13 cellular contexts compared by ENCODE assay signal in genomic region chr2:217929757-217930707, GRCh38.
A peak's percentile ranks its signal among the peaks of the same experiment; 100 is the strongest.
DNase-seq lines count a peak whose midpoint lies in the region; ATAC-seq, FAIRE-seq and TF ChIP-seq lines count a peak whose summit lies in the region.
"Had no signal": no experiment of that assay in that cellular context is flagged by ENCODE, and none has a peak within 500 bp of the region (broad histone marks: within the 10 kb centered on the region; RNA-seq: fewer than 3 reads in every experiment).

No MANE protein-coding gene starts in this region.

- peak overlapping the region; percentile 61 for H2AK5ac ChIP-seq in neuronal stem cell (ENCODE audit: low read depth, low read length)

- peak overlapping the region; percentile 25 for H3K9ac ChIP-seq in neuronal stem cell (ENCODE audit: low read depth, low read length, poor library complexity)
- H3K9ac ChIP-seq: KMS-11 had no signal

- no peak overlapping the region for H4K8ac ChIP-seq in neuronal stem cell (ENCODE audit: low read depth, low read length)

- FAIRE-seq in D721Med (lab: Jason Lieb, UNC), result no peak

- H3K9me3 ChIP-seq in neuronal stem cell (replicated peaks in 1 of 2; ENCODE audit: control insufficient read depth in 2 of 2, insufficient read depth in 1 of 2, low read depth in 1 of 2, low read length in 2 of 2) (no peaks in the 10 kb centered on the region), aorta (ENCODE audit: control insufficient read depth, low read length) (no peaks in the 10 kb centered on the region)

- H3K4ac ChIP-seq in neuronal stem cell (ENCODE audit: low read length), result no peak overlapping the region

- no peak overlapping the region for H2AFZ ChIP-seq in neuronal stem cell (ENCODE audit: low read length)

- H3K27me3 ChIP-seq in neuronal stem cell (ENCODE audit: control insufficient read depth in 3 of 3, insufficient read depth in 3 of 3, low read depth in 1 of 3, low read length in 3 of 3), result peaks cover 0 to 4% (median 0%) of the 10 kb centered on the region in 3 experiments
- no peaks in the 10 kb centered on the region for H3K27me3 ChIP-seq in aorta (ENCODE audit: control insufficient read depth in 1 of 2, insufficient read depth in 2 of 2, low read length in 1 of 2)

- H3K18ac ChIP-seq in neuronal stem cell (ENCODE audit: low read length), result peak overlapping the region; percentile 65

- H3K4me2 ChIP-seq in neuronal stem cell (ENCODE audit: insufficient read depth, low read length, poor library complexity, severe bottlenecking), result no peak overlapping the region
- H3K4me2 ChIP-seq: KMS-11 had no signal

- H3K23ac ChIP-seq in neuronal stem cell (ENCODE audit: low read depth, low read length, poor library complexity), result no peak overlapping the region

- H3K4me1 ChIP-seq in neuronal stem cell (ENCODE audit: control insufficient read depth in 2 of 2, insufficient read depth in 1 of 2, low read depth in 1 of 2, low read length in 2 of 2) (peaks cover 0 to 12% of the 10 kb centered on the region in 2 donors), aorta (ENCODE audit: control insufficient read depth in 1 of 2, insufficient read depth in 2 of 2, low read length in 2 of 2) (peaks cover 3 to 9% of the 10 kb centered on the region in 2 donors)

- H2BK120ac ChIP-seq in neuronal stem cell (ENCODE audit: low read depth, low read length), result peak overlapping the region; percentile 39

- H2BK12ac ChIP-seq in neuronal stem cell (ENCODE audit: low read length), result peak overlapping the region; percentile 41

- DNase-seq in Right ventricle myocardium inferior (ENCODE audit: missing footprints) (peak; percentile 63), cardiac septum (ENCODE audit: low spot score) (no peak), fibroblast of the aortic adventitia (ENCODE audit: low read depth) (peak; percentile 86), neuronal stem cell (ENCODE audit: low spot score) (no peak), aorta (peak in 1 of 2 donors; percentile 86), NAMALWA (ENCODE audit: low spot score) (no peak), HT-29 (ENCODE audit: low spot score) (no peak), D721Med (ENCODE audit: insufficient read length, low spot score) (no peak)
- DNase-seq: activated T-cell treated with anti-CD3 and anti-CD28 coated beads, Interleukin-2, amount 50 U/mL, for 72 hours; AML-193; naive B cell; NCI-H82 had no signal

- no peak overlapping the region for H3K27ac ChIP-seq in neuronal stem cell (replicated peaks; ENCODE audit: low read length)
- peak overlapping the region; percentile 100 for H3K27ac ChIP-seq in aorta (ENCODE audit: low read depth in 1 of 2, low read length in 2 of 2)
- H3K27ac ChIP-seq: KMS-11 had no signal

- no CpG with 5 or more reads among the region's 14 CpGs for WGBS in neuronal stem cell (ENCODE audit: extremely low coverage in 2 of 2, insufficient read length in 2 of 2, insufficient replicate concordance in 1 of 2), 2 donors
- 14 to 17% methylated on average over 14 of the region's 14 CpGs for WGBS in aorta, 2 donors

- H3K36me3 ChIP-seq in neuronal stem cell (replicated peaks in 1 of 2; ENCODE audit: control insufficient read depth in 2 of 2, insufficient read depth in 2 of 2, low read length in 2 of 2) (no peaks in the 10 kb centered on the region), aorta (ENCODE audit: control insufficient read depth in 1 of 2, insufficient read depth in 2 of 2, low read length in 1 of 2) (no peaks in the 10 kb centered on the region)

- intact Hi-C loops in Right ventricle myocardium inferior (cut with DNase I) (no loop called here), cardiac septum (cut with DNase I) (no loop called here), aorta (cut with DNase I) (no loop called here)

- peak; percentile 58 for ATAC-seq in Right ventricle myocardium inferior
- peak; percentile 55 for ATAC-seq in aorta (ENCODE audit: low FRiP score)
- ATAC-seq: activated T-cell treated with anti-CD3 and anti-CD28 coated beads, Interleukin-2, amount 50 U/mL, for 72 hours had no signal

- H2BK5ac ChIP-seq in neuronal stem cell (ENCODE audit: low read length), result no peak overlapping the region

- H3K79me1 ChIP-seq in neuronal stem cell (ENCODE audit: low read depth, low read length), result no peaks in the 10 kb centered on the region

- no peak overlapping the region for H2BK15ac ChIP-seq in neuronal stem cell (ENCODE audit: low read length)

- H3K14ac ChIP-seq in neuronal stem cell (ENCODE audit: low read length), result no peak overlapping the region

- no peak for TF ChIP-seq CTCF in fibroblast of the aortic adventitia (IDR thresholded peaks at IDR 0.05; ENCODE audit: insufficient read depth, low read length)
- no peak for TF ChIP-seq CTCF in D721Med (IDR thresholded peaks at IDR 0.05; ENCODE audit: insufficient read depth, missing control alignments)

- H3K4me3 ChIP-seq in fibroblast of the aortic adventitia (ENCODE audit: low read depth, low read length), result no peak overlapping the region
- no peak overlapping the region for H3K4me3 ChIP-seq in neuronal stem cell (ENCODE audit: low read length in 2 of 2)
- H3K4me3 ChIP-seq in aorta (ENCODE audit: low read length in 2 of 2), result no peak overlapping the region

- no peak overlapping the region for H4K91ac ChIP-seq in neuronal stem cell (ENCODE audit: low read depth, low read length, poor library complexity)

Comparison
In these comparisons a context has a peak if more than half of its experiments do, and no peak if none do; other contexts are left out.
1. DNase-seq: peak in Right ventricle myocardium inferior (single experiment) and fibroblast of the aortic adventitia (single experiment); none in cardiac septum (single experiment), neuronal stem cell (single experiment), NAMALWA (single experiment), HT-29 (single experiment) and D721Med (single experiment).